Comparison of ENCODE assay signal across 14 cellular contexts in the genomic region with DNA sequence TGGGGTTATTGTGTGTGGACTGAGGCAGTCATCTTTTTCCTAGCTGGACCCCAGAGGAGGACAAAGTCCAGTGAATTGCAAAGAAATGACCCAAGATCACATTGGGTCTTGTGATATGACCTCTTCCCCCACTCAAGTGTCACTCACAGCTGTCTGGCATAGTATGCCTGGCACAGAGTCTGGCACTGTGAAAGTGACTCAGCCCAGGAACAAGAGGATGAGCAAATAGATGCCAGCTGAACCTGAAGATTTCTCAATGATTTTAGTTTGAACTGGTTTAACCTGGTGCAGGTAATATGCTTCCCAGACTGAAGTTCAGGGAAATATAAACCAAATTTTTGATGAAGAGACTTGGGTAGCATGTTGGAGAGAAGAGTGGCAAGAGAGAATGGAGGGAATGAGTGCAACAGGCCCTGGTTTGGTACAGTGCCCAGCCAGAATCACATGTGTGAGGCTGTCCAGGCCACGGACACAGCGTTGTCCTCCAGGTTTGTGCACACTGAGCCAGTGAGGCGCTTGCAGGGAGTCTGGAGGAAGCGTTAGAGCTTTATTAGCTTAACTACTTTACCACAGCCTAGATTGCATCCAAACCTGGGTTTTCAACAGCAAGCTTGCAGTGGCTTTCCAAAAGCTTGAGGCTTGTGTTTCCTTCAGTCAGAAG.
DNase-seq lines count a peak whose midpoint lies in the region; ATAC-seq, FAIRE-seq and TF ChIP-seq lines count a peak whose summit lies in the region.
"Had no signal": no experiment of that assay in that cellular context is flagged by ENCODE, and none has a peak within 500 bp of the region (broad histone marks: within the 10 kb centered on the region; RNA-seq: fewer than 3 reads in every experiment).

No MANE protein-coding gene starts in this region.

- peak; percentile 35 for DNase-seq in COLO668 (lab: John Stamatoyannopoulos, UW; ENCODE audit: unreplicated experiment)
- DNase-seq in HTR-8/SVneo (ENCODE audit: insufficient read length, low spot score): no peak
- peak; percentile 52 for DNase-seq in mammary epithelial cell
- peak; percentile 12 for DNase-seq in kidney tubule cell (ENCODE audit: low spot score)
- DNase-seq in NCI-H187 treated with DMSO at 0.1 percent for 48 hours (lab: John Stamatoyannopoulos, UW): no peak
- no peak for DNase-seq in iPS-NIHi7 (ENCODE audit: extremely low spot score)
- DNase-seq in NCI-H524 (lab: John Stamatoyannopoulos, UW): no peak
- DNase-seq: CD8-positive, alpha-beta T cell; Karpas-422; NCI-H2081; NCI-H748 treated with DMSO at 0.1 percent for 48 hours had no signal

- intact Hi-C loops in mammary epithelial cell (cut with micrococcal nuclease): no loop called here

- no peak for TF ChIP-seq CTCF in mammary epithelial cell (conservative IDR thresholded peaks at IDR 0.05 in 1 of 2, IDR thresholded peaks at IDR 0.05 in 1 of 2; ENCODE audit: extremely low read depth in 1 of 2, insufficient read depth in 1 of 2, low read depth in 1 of 2, low read length in 2 of 2)

- no peaks in the 10 kb centered on the region for H3K36me3 ChIP-seq in mammary epithelial cell (ENCODE audit: insufficient read depth, low read length)

- no peaks in the 10 kb centered on the region for H3K79me2 ChIP-seq in mammary epithelial cell (ENCODE audit: insufficient read depth, low read length)

- no peak overlapping the region for H2AFZ ChIP-seq in mammary epithelial cell (ENCODE audit: low read depth, low read length)

- no peaks in the 10 kb centered on the region for H4K20me1 ChIP-seq in mammary epithelial cell (ENCODE audit: insufficient read depth, low read length)

- H3K27me3 ChIP-seq in mammary epithelial cell (ENCODE audit: insufficient read depth, low read length): no peaks in the 10 kb centered on the region

- no peak overlapping the region for H3K4me2 ChIP-seq in mammary epithelial cell (ENCODE audit: insufficient read depth, low read depth, low read length)

- dilution Hi-C loops in mammary epithelial cell (cut with HindIII; ENCODE audit: low sequenced_read_pairs): no loop called here

- in situ Hi-C loops in mammary epithelial cell (cut with MboI; ENCODE audit: low sequenced_read_pairs in 2 of 2): no loop called here

- BruUV-seq in mammary epithelial cell (replicated peaks; lab: Mats Ljungman, UMichigan): no TSS peak

- H3K9me3 ChIP-seq in mammary epithelial cell (replicated peaks; ENCODE audit: insufficient read depth, low read length): no peaks in the 10 kb centered on the region

- WGBS in mammary epithelial cell (ENCODE audit: low coverage, missing lambda C conversion rate): 95% methylated on average over 4 of the region's 4 CpGs

- peaks cover 3% of the 10 kb centered on the region for H3K4me1 ChIP-seq in mammary epithelial cell (ENCODE audit: insufficient read depth, low read length)

- no peak overlapping the region for H3K9ac ChIP-seq in mammary epithelial cell (ENCODE audit: insufficient read depth, low read length)

- H3K4me3 ChIP-seq in mammary epithelial cell (replicated peaks in 1 of 3; ENCODE audit: insufficient read depth in 1 of 3, low read depth in 2 of 3, low read length in 3 of 3): no peak overlapping the region

- no peak for ATAC-seq in GM18517 (IDR thresholded peaks at IDR 0.05; ENCODE audit: unreplicated experiment)
- ATAC-seq: CD8-positive, alpha-beta T cell had no signal

- peak; percentile 54 for FAIRE-seq in HTR-8/SVneo (lab: Jason Lieb, UNC)
- FAIRE-seq: H54, RCC 7860 had no signal

- CTCF ChIA-PET in mammary epithelial cell (lab: Charles Lee; ENCODE audit: low non-redundant PET): no interaction called here

- H3K27ac ChIP-seq in mammary epithelial cell (ENCODE audit: insufficient read depth, low read depth, low read length): no peak overlapping the region

Comparison
In these comparisons a context has a peak if more than half of its experiments do, and no peak if none do; other contexts are left out.
1. DNase-seq: peak in COLO668 (single experiment), mammary epithelial cell (single experiment) and kidney tubule cell (single experiment); none in HTR-8/SVneo (single experiment), NCI-H187 treated with DMSO at 0.1 percent for 48 hours (single experiment), iPS-NIHi7 (single experiment) and NCI-H524 (0 of 2).